In the genomic region with DNA sequence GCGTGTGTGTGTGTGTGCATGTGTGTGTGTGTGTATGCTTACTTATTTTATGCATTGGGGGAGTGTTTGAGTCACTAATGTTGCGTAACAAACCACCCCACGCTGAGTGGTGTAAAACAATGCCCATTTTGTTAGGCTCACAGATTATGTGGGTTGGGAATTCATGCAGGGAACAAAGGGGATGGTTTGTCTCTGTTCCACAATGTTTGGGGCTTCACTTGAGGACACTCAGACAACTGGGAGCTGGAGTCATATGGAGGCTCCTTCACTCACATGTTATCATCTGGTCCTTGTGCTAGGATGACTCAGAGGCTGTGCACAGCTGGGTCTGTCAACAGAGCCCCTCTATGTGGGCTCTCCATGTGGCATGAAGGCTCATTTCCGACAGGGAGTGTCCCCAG, we compare ENCODE assay signal across 18 cellular contexts. TPM values are rescaled to one million over a fixed set of nuclear protein-coding genes. Genes with fewer than 3 reads are reported as not detected.
DNase-seq lines count a peak whose midpoint lies in the region; ATAC-seq, FAIRE-seq and TF ChIP-seq lines count a peak whose summit lies in the region.
"Had no signal": no experiment of that assay in that cellular context is flagged by ENCODE, and none has a peak within 500 bp of the region (broad histone marks: within the 10 kb centered on the region; RNA-seq: fewer than 3 reads in every experiment).

No MANE protein-coding gene starts in this region.

- no peak overlapping the region for H3K4me2 ChIP-seq in mesendoderm (ENCODE audit: low read length)
- H3K4me2 ChIP-seq: KMS-11, PC-9 had no signal

- no peaks in the 10 kb centered on the region for H3K79me2 ChIP-seq in mesendoderm (ENCODE audit: control insufficient read depth, insufficient read depth, low read length)

- ATAC-seq in left ventricle myocardium superior (peak; percentile 36), HG02870 (IDR thresholded peaks at IDR 0.05; ENCODE audit: unreplicated experiment) (no peak), GM18502 (IDR thresholded peaks at IDR 0.05; ENCODE audit: poor library complexity, unreplicated experiment) (no peak)
- ATAC-seq: CD8-positive, alpha-beta T cell had no signal

- WGBS in mesendoderm (ENCODE audit: extremely low coverage, insufficient coverage, low lambda C conversion rate): no CpG with 5 or more reads among the region's 4 CpGs

- DNase-seq in left ventricle myocardium superior: no peak
- no peak for DNase-seq in left ventricle myocardium inferior
- DNase-seq in epithelial cell of proximal tubule (ENCODE audit: low read depth): peak; percentile 3
- peak; percentile 32 for DNase-seq in mesendoderm
- DNase-seq in kidney: no peak
- no peak for DNase-seq in KG1 (lab: John Stamatoyannopoulos, UW)
- DNase-seq: activated effector memory CD4-positive, alpha-beta T cell treated with anti-CD3 and anti-CD28 coated beads, Interleukin-2, amount 50 U/mL, for 16 hours; CD8-positive, alpha-beta T cell; HFFc6; NCI-H1694; NCI-H69; pancreas; PC-9; stimulated activated CD4-positive, alpha-beta T cell treated with anti-CD3 and anti-CD28 coated beads, Interleukin-15, amount 100 ng/mL, for 24 hours had no signal

- H3K18ac ChIP-seq in mesendoderm (ENCODE audit: low read length): no peak overlapping the region

- no peak overlapping the region for H3K4ac ChIP-seq in mesendoderm (ENCODE audit: low read depth, low read length)

- H2BK5ac ChIP-seq in mesendoderm (ENCODE audit: low read length): no peak overlapping the region

- H3K4me3 ChIP-seq in left ventricle myocardium inferior (no peak overlapping the region), epithelial cell of proximal tubule (ENCODE audit: low read depth, low read length) (no peak overlapping the region), mesendoderm (ENCODE audit: low read length) (no peak overlapping the region), kidney (ENCODE audit: low read length in 2 of 2) (no peak overlapping the region)
- H3K4me3 ChIP-seq: pancreas, PC-9 had no signal

- H2BK15ac ChIP-seq in mesendoderm (replicated peaks; ENCODE audit: low read depth): no peak overlapping the region

- H3K9ac ChIP-seq in mesendoderm (ENCODE audit: low read length) (no peak overlapping the region), kidney (ENCODE audit: low read length in 2 of 2) (no peak overlapping the region)
- H3K9ac ChIP-seq: KMS-11 had no signal

- intact Hi-C loops in left ventricle myocardium superior (cut with micrococcal nuclease) (no loop called here), left ventricle myocardium inferior (cut with micrococcal nuclease) (no loop called here), kidney (cut with DNase I) (no loop called here)

- no peak overlapping the region for H2BK120ac ChIP-seq in mesendoderm (ENCODE audit: low read depth, low read length)

- no peak for TF ChIP-seq CTCF in left ventricle myocardium inferior (IDR thresholded peaks at IDR 0.05; ENCODE audit: borderline replicate concordance)
- TF ChIP-seq CTCF in epithelial cell of proximal tubule (conservative IDR thresholded peaks at IDR 0.05; ENCODE audit: low read depth, low read length): no peak
- no peak for TF ChIP-seq CTCF in kidney (IDR thresholded peaks at IDR 0.05; ENCODE audit: borderline replicate concordance, extremely low read depth, insufficient read depth)

- no peaks in the 10 kb centered on the region for H3K9me3 ChIP-seq in left ventricle myocardium inferior (replicated peaks)
- H3K9me3 ChIP-seq in kidney (ENCODE audit: control insufficient read depth in 1 of 2, low read length in 2 of 2): no peaks in the 10 kb centered on the region
- H3K9me3 ChIP-seq: pancreas had no signal

- H3K27ac ChIP-seq in left ventricle myocardium inferior (replicated peaks) (no peak overlapping the region), mesendoderm (ENCODE audit: low read depth, low read length) (no peak overlapping the region), kidney (ENCODE audit: low read depth in 2 of 2, low read length in 2 of 2) (no peak overlapping the region)
- H3K27ac ChIP-seq: KMS-11, pancreas, PC-9 had no signal

- H3K27me3 ChIP-seq in left ventricle myocardium inferior (ENCODE audit: low read depth): peaks cover 31% of the 10 kb centered on the region
- no peaks in the 10 kb centered on the region for H3K27me3 ChIP-seq in mesendoderm (ENCODE audit: insufficient read depth, low read length, poor library complexity)
- H3K27me3 ChIP-seq: pancreas had no signal

- no peak for FAIRE-seq in kidney (lab: Jason Lieb, UNC)
- FAIRE-seq: GM12892, pancreas had no signal

- H4K5ac ChIP-seq in mesendoderm (ENCODE audit: low read length): no peak overlapping the region

- H2AK5ac ChIP-seq in mesendoderm (ENCODE audit: low read length): no peak overlapping the region

- H3K36me3 ChIP-seq in left ventricle myocardium inferior (no peaks in the 10 kb centered on the region), mesendoderm (ENCODE audit: control insufficient read depth, insufficient read depth, low read length) (no peaks in the 10 kb centered on the region), kidney (ENCODE audit: control insufficient read depth in 1 of 2, insufficient read depth in 2 of 2, low read length in 2 of 2) (no peaks in the 10 kb centered on the region)
- H3K36me3 ChIP-seq: pancreas had no signal

- no peak overlapping the region for H3K56ac ChIP-seq in mesendoderm (ENCODE audit: low read length)

- no peak overlapping the region for H4K8ac ChIP-seq in mesendoderm (ENCODE audit: low read depth, low read length)

- H3K4me1 ChIP-seq in left ventricle myocardium inferior (no peaks in the 10 kb centered on the region), mesendoderm (ENCODE audit: control insufficient read depth, low read depth, low read length) (peaks cover 2% of the 10 kb centered on the region), kidney (ENCODE audit: control insufficient read depth in 1 of 2, insufficient read depth in 1 of 2, low read depth in 1 of 2, low read length in 2 of 2) (no peaks in the 10 kb centered on the region)
- H3K4me1 ChIP-seq: pancreas had no signal

- no peak overlapping the region for H3K23ac ChIP-seq in mesendoderm (ENCODE audit: low read length)

- no peaks in the 10 kb centered on the region for H3K79me1 ChIP-seq in mesendoderm (ENCODE audit: low read length)

RNA-seq across cellular contexts. Expression of a gene that starts 51.3 kb away (rescaled TPM):
- total RNA-seq in left ventricle myocardium superior (147 TPM), left ventricle myocardium inferior (117 TPM), epithelial cell of proximal tubule (8.9 and 18.3 TPM in 2 replicates), kidney (22.9 TPM)
- polyA plus RNA-seq in mesendoderm (2013, experiment 1 of 2): 15.1 TPM
- 15.3 TPM for polyA plus RNA-seq in mesendoderm (2013, experiment 2 of 2)
- polyA plus RNA-seq in kidney (ENCODE audit: insufficient read depth, low read depth, low replicate concordance): 5.0 TPM

Comparison
In these comparisons a context has a peak if more than half of its experiments do, and no peak if none do; other contexts are left out.
1. DNase-seq: peak in epithelial cell of proximal tubule (single experiment) and mesendoderm (single experiment); none in left ventricle myocardium superior (single experiment), left ventricle myocardium inferior (single experiment), kidney (single experiment) and KG1 (single experiment).